15 cellular contexts compared by ENCODE assay signal in genomic region chr1:240909701-240910457, GRCh38.
A peak's percentile ranks its signal among the peaks of the same experiment; 100 is the strongest.
DNase-seq lines count a peak whose midpoint lies in the region; ATAC-seq and TF ChIP-seq lines count a peak whose summit lies in the region.
"Had no signal": no experiment of that assay in that cellular context is flagged by ENCODE, and none has a peak within 500 bp of the region (broad histone marks: within the 10 kb centered on the region; RNA-seq: fewer than 3 reads in every experiment).

No MANE protein-coding gene starts in this region.

- TF ChIP-seq POLR2A in esophagus squamous epithelium (IDR thresholded peaks at IDR 0.05) = no peak

- H3K9me3 Mint-ChIP-seq in T-helper 2 cell treated with Interferon-gamma antibody and Interleukin-4, amounts not matched to agents 5 μg/mL and 100 μg/mL, for 36 hours = peaks cover 8% of the 10 kb centered on the region

- no peaks in the 10 kb centered on the region for H3K36me3 ChIP-seq in esophagus squamous epithelium
- H3K36me3 ChIP-seq: BLaER1 treated with 17β-estradiol and CSF1 and Interleukin-3, amounts not matched to agents 10 nM and 100 nM had no signal

- H3K27me3 Mint-ChIP-seq in T-helper 2 cell treated with Interferon-gamma antibody and Interleukin-4, amounts not matched to agents 5 μg/mL and 100 μg/mL, for 36 hours (ENCODE audit: low read depth) = no peaks in the 10 kb centered on the region
- H3K27me3 Mint-ChIP-seq: T-helper 17 cell had no signal

- no peak overlapping the region for H3K4me3 ChIP-seq in esophagus squamous epithelium
- no peak overlapping the region for H3K4me3 ChIP-seq in coronary artery
- H3K4me3 ChIP-seq: BLaER1 treated with 17β-estradiol and CSF1 and Interleukin-3, amounts not matched to agents 10 nM and 100 nM had no signal

- H3K9me3 ChIP-seq in esophagus squamous epithelium = peaks cover 0 to 11% (median 0%) of the 10 kb centered on the region in 3 donors
- H3K9me3 ChIP-seq: BLaER1 treated with 17β-estradiol and CSF1 and Interleukin-3, amounts not matched to agents 10 nM and 100 nM had no signal

- ATAC-seq in GM19455 (IDR thresholded peaks at IDR 0.05; ENCODE audit: unreplicated experiment) (peak; percentile 76), HG02763 (IDR thresholded peaks at IDR 0.05; ENCODE audit: unreplicated experiment) (peak; percentile 57), HG03521 (IDR thresholded peaks at IDR 0.05; ENCODE audit: unreplicated experiment) (peak; percentile 73)
- ATAC-seq: left lobe of liver, T-helper 17 cell had no signal

- no peaks in the 10 kb centered on the region for H3K27me3 ChIP-seq in esophagus squamous epithelium
- H3K27me3 ChIP-seq: BLaER1 treated with 17β-estradiol and CSF1 and Interleukin-3, amounts not matched to agents 10 nM and 100 nM had no signal

- H3K4me1 ChIP-seq in esophagus squamous epithelium = no peaks in the 10 kb centered on the region

- no peaks in the 10 kb centered on the region for H3K4me1 Mint-ChIP-seq in T-helper 2 cell treated with Interferon-gamma antibody and Interleukin-4, amounts not matched to agents 5 μg/mL and 100 μg/mL, for 36 hours (ENCODE audit: low read depth)
- H3K4me1 Mint-ChIP-seq: T-helper 17 cell had no signal

- WGBS in esophagus squamous epithelium, 2 donors = 69 to 74% methylated on average over 12 of the region's 12 CpGs

- H3K27ac ChIP-seq in esophagus squamous epithelium = no peak overlapping the region
- H3K27ac ChIP-seq in coronary artery = no peak overlapping the region
- H3K27ac ChIP-seq: BLaER1 treated with 17β-estradiol and CSF1 and Interleukin-3, amounts not matched to agents 10 nM and 100 nM had no signal

- DNase-seq in T-helper 2 cell treated with Interferon-gamma antibody and Interleukin-4, amounts not matched to agents 5 μg/mL and 100 μg/mL, for 36 hours (ENCODE audit: low spot score) = no peak
- DNase-seq in esophagus squamous epithelium (lab: John Stamatoyannopoulos, UW) (no peak), coronary artery (ENCODE audit: low spot score) (no peak), superior temporal gyrus (ENCODE audit: extremely low spot score) (no peak)
- DNase-seq: activated gamma-delta T cell treated with Interleukin-2 at 50 U/mL for 16 hours; aorta; NCI-H1930; NCI-H748 treated with DMSO at 0.1 percent for 48 hours; stimulated activated CD4-positive, alpha-beta T cell treated with anti-CD3 and anti-CD28 coated beads, Interleukin-4, amount 100 ng/mL, for 24 hours; T-helper 17 cell had no signal

- TF ChIP-seq CTCF in esophagus squamous epithelium (IDR thresholded peaks at IDR 0.05) (no peak), coronary artery (IDR thresholded peaks at IDR 0.05) (no peak)

- H3K4me3 Mint-ChIP-seq in T-helper 2 cell treated with Interferon-gamma antibody and Interleukin-4, amounts not matched to agents 5 μg/mL and 100 μg/mL, for 36 hours = no peak overlapping the region
- H3K4me3 Mint-ChIP-seq: T-helper 17 cell had no signal

- no peaks in the 10 kb centered on the region for H3K36me3 Mint-ChIP-seq in T-helper 2 cell treated with Interferon-gamma antibody and Interleukin-4, amounts not matched to agents 5 μg/mL and 100 μg/mL, for 36 hours (ENCODE audit: low read depth)

- no peak overlapping the region for H3K27ac Mint-ChIP-seq in T-helper 2 cell treated with Interferon-gamma antibody and Interleukin-4, amounts not matched to agents 5 μg/mL and 100 μg/mL, for 36 hours
- H3K27ac Mint-ChIP-seq: T-helper 17 cell had no signal

- intact Hi-C loops in esophagus squamous epithelium (cut with DNase I) = no loop called here
